ENCODE assay signal across 8 cellular contexts in genomic region chr3:42012935-42013651, GRCh38. TPM values are rescaled to one million over a fixed set of nuclear protein-coding genes. Genes with fewer than 3 reads are reported as not detected.
DNase-seq lines count a peak whose midpoint lies in the region; ATAC-seq, FAIRE-seq and TF ChIP-seq lines count a peak whose summit lies in the region.

No MANE protein-coding gene starts in this region.

- H3K36me3 ChIP-seq in GM06990 (ENCODE audit: control insufficient read depth, insufficient read depth, low read length) (no peaks in the 10 kb centered on the region), Karpas-422 (ENCODE audit: insufficient read depth, low read length) (no peaks in the 10 kb centered on the region), GM12878 (ENCODE audit: control insufficient read depth in 2 of 2, insufficient read depth in 2 of 2, low read length in 1 of 2) (no peaks in the 10 kb centered on the region)

- TF ChIP-seq CTCF in GM06990 (IDR thresholded peaks at IDR 0.05; ENCODE audit: insufficient read depth, low read length, poor library complexity, severe bottlenecking): no peak
- 0 out of 6 replicates have a peak, but pooled peaks of 1 of the 3 experiments have one; percentile 2 for TF ChIP-seq CTCF in GM12878 (IDR thresholded peaks at IDR 0.05 in 2 of 3, conservative IDR thresholded peaks at IDR 0.05 in 1 of 3; ENCODE audit: control insufficient read depth in 2 of 3, extremely low read depth in 1 of 3, insufficient read depth in 1 of 3, low read depth in 3 of 3, low read length in 3 of 3)

- no TSS peak for BruUV-seq in GM12878 (replicated peaks; lab: Mats Ljungman, UMichigan)

- peak overlapping the region; percentile 76 for H3K4me3 ChIP-seq in GM06990 (replicated peaks; ENCODE audit: low read depth, low read length)
- H3K4me3 ChIP-seq in Karpas-422 (ENCODE audit: low read length): peak overlapping the region; percentile 84
- H3K4me3 ChIP-seq in GM12878: peak overlapping the region; percentile 99
- peak overlapping the region; percentile 58 for H3K4me3 ChIP-seq in iPS-11a (ENCODE audit: low read depth, low read length)
- peak overlapping the region; percentile 51 for H3K4me3 ChIP-seq in skeletal muscle cell (ENCODE audit: low read depth, low read length)

- WGBS in GM12878 (ENCODE audit: insufficient coverage, insufficient replicate concordance, low lambda C conversion rate, missing lambda C conversion rate): 1% methylated on average over 18 of the region's 51 CpGs

- peak; percentile 69 to 78; a peak in 2 of 4 replicates for TF ChIP-seq EP300 in GM12878 (IDR thresholded peaks at IDR 0.05; ENCODE audit: borderline replicate concordance in 1 of 2, control insufficient read depth in 1 of 2, low read depth in 2 of 2, low read length in 2 of 2)

- CTCF ChIA-PET in GM12878 (lab: Yijun Ruan, JAX): interaction anchor here (0.9 to 3.8 kb wide), 12 partner anchors 10 to 182 kb away, joined by 3 to 36 read pairs (median 3); partner anchors contain the start of gene ULK4

- H4K20me1 ChIP-seq in Karpas-422 (ENCODE audit: insufficient read depth, low read depth, low read length) (peaks cover 31% of the 10 kb centered on the region), GM12878 (ENCODE audit: control insufficient read depth, insufficient read depth) (no peaks in the 10 kb centered on the region)

- in situ Hi-C loops in GM12878 (cut with MboI): no loop called here

- H3K79me2 ChIP-seq in Karpas-422 (ENCODE audit: low read length) (peaks cover 43% of the 10 kb centered on the region), GM12878 (ENCODE audit: control insufficient read depth, insufficient read depth, low read length) (peaks cover 45% of the 10 kb centered on the region)

- no peak for TF ChIP-seq RAD21 in GM12878 (IDR thresholded peaks at IDR 0.05; ENCODE audit: insufficient read depth, low read depth, low read length)

- H3K9ac ChIP-seq in Karpas-422 (ENCODE audit: low read length) (peak overlapping the region; percentile 95), GM12878 (ENCODE audit: control insufficient read depth, insufficient read depth, low read length) (peak overlapping the region; percentile 85)

- H3K27me3 ChIP-seq in GM06990 (replicated peaks; ENCODE audit: control insufficient read depth, insufficient read depth, low read length) (no peaks in the 10 kb centered on the region), Karpas-422 (ENCODE audit: low read length) (no peaks in the 10 kb centered on the region), GM12878 (replicated peaks in 1 of 2; ENCODE audit: control insufficient read depth in 2 of 2, insufficient read depth in 2 of 2, low read length in 1 of 2) (no peaks in the 10 kb centered on the region)

- intact Hi-C loops in GM12878 (cut with micrococcal nuclease; ENCODE audit: unreplicated experiment): loop anchor here (2.0 to 5.0 kb wide), 4 partner anchors 34 to 179 kb away; partner anchors contain the start of gene ULK4

- peak; percentile 41 for FAIRE-seq in GM12878 (lab: Jason Lieb, UNC)

- H2AFZ ChIP-seq in Karpas-422 (ENCODE audit: low read length) (peak overlapping the region; percentile 40; the same call in 1 of the 2 replicates), GM12878 (ENCODE audit: control insufficient read depth, low read depth, low read length) (peak overlapping the region; percentile 67)

- DNase-seq in GM06990 (ENCODE audit: extremely low read depth, insufficient read length) (peak; percentile 90), Karpas-422 (peak; percentile 94), T1000 (lab: John Stamatoyannopoulos, UW) (peak; percentile 29), GM12878 (ENCODE audit: low read depth, low spot score) (peak; percentile 86), skeletal muscle cell (ENCODE audit: low read depth) (no peak), NCI-H187 treated with DMSO at 0.1 percent for 48 hours (lab: John Stamatoyannopoulos, UW) (no peak)

- RAD21 ChIA-PET in GM12878 (lab: Charles Lee; ENCODE audit: unreplicated experiment): interaction anchor here (0.6 to 1.9 kb wide), 16 partner anchors 12 to 182 kb away, joined by 3 to 21 read pairs (median 4); partner anchors contain the start of gene ULK4

- TF ChIP-seq POLR2A in GM12878 (IDR thresholded peaks at IDR 0.05; ENCODE audit: low read depth, low read length): peak; percentile 88

- SMC1A ChIA-PET in GM12878 (lab: Charles Lee; ENCODE audit: uncharacterized antibody, unreplicated experiment): interaction anchor here (0.8 to 4.2 kb wide), 13 partner anchors 13 to 161 kb away, joined by 3 to 20 read pairs (median 5); partner anchors contain the start of gene ULK4

- H3K27ac ChIP-seq in Karpas-422 (ENCODE audit: low read length): peak overlapping the region; percentile 97
- peak overlapping the region; percentile 93 for H3K27ac ChIP-seq in GM12878 (ENCODE audit: control insufficient read depth, insufficient read depth)

- H3K4me2 ChIP-seq in Karpas-422 (ENCODE audit: low read depth, low read length, poor library complexity, severe bottlenecking) (peak overlapping the region; percentile 99), GM12878 (ENCODE audit: control insufficient read depth, insufficient read depth) (peak overlapping the region; percentile 72)

- POLR2A ChIA-PET in GM12878 (lab: Charles Lee): interaction anchor here (0.8 to 1.6 kb wide), 10 partner anchors 12 to 814 kb away, joined by 3 to 10 read pairs (median 4); partner anchors contain the start of genes CTNNB1 and SS18L2

- no peaks in the 10 kb centered on the region for H3K9me3 ChIP-seq in Karpas-422 (ENCODE audit: low read length)
- no peaks in the 10 kb centered on the region for H3K9me3 ChIP-seq in GM12878 (replicated peaks; ENCODE audit: control insufficient read depth, insufficient read depth, low read length)

- no peaks in the 10 kb centered on the region for H3K9me2 ChIP-seq in Karpas-422 (replicated peaks; ENCODE audit: insufficient read depth, low read length)

- ATAC-seq in GM21723 (IDR thresholded peaks at IDR 0.05; ENCODE audit: unreplicated experiment) (peak; percentile 79), GM12878 (peak; percentile 83)

- H3K4me1 ChIP-seq in Karpas-422 (ENCODE audit: low read length) (peaks cover 54% of the 10 kb centered on the region), GM12878 (ENCODE audit: control insufficient read depth, insufficient read depth, low read length) (peaks cover 16% of the 10 kb centered on the region)

TF ChIP-seq in GM12878, 131 proteins besides CTCF, POLR2A, EP300 and RAD21 (continues in another document):
- TF ChIP-seq ZSCAN29 (IDR thresholded peaks at IDR 0.05): no peak
- no peak for TF ChIP-seq STAT3 (IDR thresholded peaks at IDR 0.05; ENCODE audit: low read depth, low read length)
- peak; percentile 82; the same call in 1 of the 2 replicates for TF ChIP-seq ATF2 (IDR thresholded peaks at IDR 0.05; ENCODE audit: low read length)
- TF ChIP-seq ZBED1 (IDR thresholded peaks at IDR 0.05; ENCODE audit: borderline replicate concordance): no peak
- no peak for TF ChIP-seq JUND (IDR thresholded peaks at IDR 0.05; ENCODE audit: low read depth, low read length)
- TF ChIP-seq MEF2A (IDR thresholded peaks at IDR 0.05; ENCODE audit: insufficient read depth, low read depth, low read length): no peak; the same call in 1 of the 2 replicates
- TF ChIP-seq SRF (IDR thresholded peaks at IDR 0.05; ENCODE audit: low read depth in 2 of 2, low read length in 2 of 2): no peak
- no peak for TF ChIP-seq SMC3 (IDR thresholded peaks at IDR 0.05; ENCODE audit: borderline replicate concordance, low read length)
- TF ChIP-seq SUPT20H (IDR thresholded peaks at IDR 0.05; ENCODE audit: borderline replicate concordance, control insufficient read depth, low read depth, low read length): no peak
- TF ChIP-seq STAT1 (conservative IDR thresholded peaks at IDR 0.05): 0 out of 2 replicates have a peak, but pooled peaks have one; percentile 59
- TF ChIP-seq CEBPB (IDR thresholded peaks at IDR 0.05; ENCODE audit: borderline replicate concordance in 1 of 2, low read depth in 2 of 2, low read length in 2 of 2): no peak
- no peak for TF ChIP-seq NFXL1 (IDR thresholded peaks at IDR 0.05; ENCODE audit: borderline replicate concordance)
- no peak for TF ChIP-seq TCF12 (IDR thresholded peaks at IDR 0.05; ENCODE audit: low read depth, low read length)
- TF ChIP-seq ASH2L (IDR thresholded peaks at IDR 0.05; ENCODE audit: borderline replicate concordance, low read depth): no peak
- peak; percentile 73 for TF ChIP-seq IKZF1 (conservative IDR thresholded peaks at IDR 0.05)
- TF ChIP-seq POLR2AphosphoS2 (IDR thresholded peaks at IDR 0.05; ENCODE audit: low read depth, low read length): peak; percentile 59; the same call in 1 of the 2 replicates

RNA-seq across cellular contexts. Expression of gene ULK4, which starts 51.2 kb away (rescaled TPM):
- total RNA-seq in Karpas-422 (2014; rRNA removed; shearing (Covaris generic); ENCODE audit: low replicate concordance): 8.8 and 24.7 TPM in 2 replicates
- 62.6 and 63.8 TPM in 2 replicates for total RNA-seq in GM12878 (2013; cell fraction: nucleolus; rRNA removed)
- 7.6 and 7.9 TPM in 2 replicates for total RNA-seq in GM12878 (2014; rRNA removed)
- 7.1 and 9.1 TPM in 2 replicates for total RNA-seq in GM12878 (2014; rRNA removed; fragmentation: Illumina TruSeq; extraction: Trizol)
- total RNA-seq in GM12878 (2021): 6.1 and 6.2 TPM in 2 replicates
- 3.7 TPM for polyA plus RNA-seq in GM12878 (2011; ENCODE audit: low read depth)
- 3.6 and 3.8 TPM in 2 replicates for polyA plus RNA-seq in GM12878 (2011; rRNA removed)
- polyA plus RNA-seq in GM12878 (2011; cell fraction: cytosol; rRNA removed): 1.7 and 1.9 TPM in 2 replicates
- 4.9 and 6.1 TPM in 2 replicates for polyA plus RNA-seq in GM12878 (2011; cell fraction: nucleus; rRNA removed)
- polyA plus RNA-seq in GM12878 (2012): 1.9 and 2.5 TPM in 2 replicates
- 3.5 and 6.8 TPM in 2 replicates for polyA plus RNA-seq in GM12878 (2014; fragmentation: Illumina TruSeq; extraction: Trizol)
- 1 to 10 TPM; 4.5 to 6.4 TPM for polyA plus RNA-seq in GM12878 (2014; fragmentation: Nextera tagmentation; extraction: Ambion mirVana)
- polyA plus RNA-seq in GM12878 (2014; rRNA removed): 3.9 and 6.2 TPM in 2 replicates
- 1 to 10 TPM; 7.0 to 7.6 TPM for polyA plus RNA-seq in GM12878 (2016; fragmentation: Nextera tagmentation; extraction: Ambion mirVana)
- polyA minus RNA-seq in GM12878 (2011; rRNA and poly(A)+ RNA removed): 6.2 and 7.2 TPM in 2 replicates
- polyA minus RNA-seq in GM12878 (2011; cell fraction: cytosol; rRNA and poly(A)+ RNA removed): 0.80 and 2.2 TPM in 2 replicates
- 12.0 and 16.6 TPM in 2 replicates for polyA minus RNA-seq in GM12878 (2011; cell fraction: nucleus; rRNA and poly(A)+ RNA removed)

Comparison
In these comparisons a context has a peak if more than half of its experiments do, and no peak if none do; other contexts are left out.
1. DNase-seq: peak in GM06990 (single experiment), Karpas-422 (single experiment), T1000 (single experiment) and GM12878 (single experiment); none in skeletal muscle cell (single experiment) and NCI-H187 treated with DMSO at 0.1 percent for 48 hours (single experiment).
2. Peak in every context shown above with its lines, with median percentiles within 50 percentile points of each other: H3K4me3 ChIP-seq.